In the genomic region with DNA sequence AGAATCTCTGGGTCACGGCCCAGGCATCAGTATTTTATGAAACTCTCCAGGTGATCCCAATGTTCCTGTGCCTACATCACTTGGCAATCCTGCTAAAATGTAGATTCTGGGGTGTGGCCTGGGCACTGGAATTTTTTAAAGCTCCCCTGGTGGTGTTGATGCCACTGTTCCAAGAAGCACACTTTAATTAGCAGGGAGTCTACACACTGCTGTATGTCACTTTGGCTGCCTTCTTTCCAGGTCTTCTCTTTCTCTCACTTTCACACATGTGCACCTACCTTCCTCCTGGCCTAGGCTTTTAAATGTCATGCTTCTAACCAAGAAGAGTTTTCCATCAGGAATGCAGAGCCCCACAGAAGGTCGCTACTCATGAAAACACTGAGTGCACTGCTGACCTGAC, we compare ENCODE assay signal across 5 cellular contexts.
"Had no signal": no experiment of that assay in that cellular context is flagged by ENCODE, and none has a peak within 500 bp of the region (broad histone marks: within the 10 kb centered on the region; RNA-seq: fewer than 3 reads in every experiment).

No MANE protein-coding gene starts in this region.

- H3K4me3 ChIP-seq: GM23338, HAP-1 had no signal

- H3K27ac Mint-ChIP-seq: GM23338, HFFc6 had no signal

- H3K4me3 Mint-ChIP-seq: GM23338, HFFc6 had no signal

- H3K36me3 ChIP-seq: HAP-1 had no signal

- H3K9me3 ChIP-seq: HAP-1 had no signal

- DNase-seq: HFFc6, IMR-90 had no signal

- ATAC-seq: GM23338, HCT116 had no signal

- H3K9me3 Mint-ChIP-seq: GM23338, HFFc6 had no signal

- H3K4me1 Mint-ChIP-seq: GM23338 had no signal

- H3K4me1 ChIP-seq: HAP-1 had no signal
